In genomic region chr1:89871768-89872473, GRCh38 we compare ENCODE assay signal across 22 cellular contexts. TPM values are rescaled to one million over a fixed set of nuclear protein-coding genes. Genes with fewer than 3 reads are reported as not detected.
DNase-seq lines count a peak whose midpoint lies in the region; ATAC-seq and TF ChIP-seq lines count a peak whose summit lies in the region.
"Had no signal": no experiment of that assay in that cellular context is flagged by ENCODE, and none has a peak within 500 bp of the region (broad histone marks: within the 10 kb centered on the region; RNA-seq: fewer than 3 reads in every experiment).

No MANE protein-coding gene starts in this region.

- DNase-seq in Right ventricle myocardium inferior (ENCODE audit: missing footprints) = no peak
- DNase-seq in right atrium auricular region (ENCODE audit: low spot score) = no peak
- DNase-seq in right cardiac atrium = no peak
- DNase-seq in NCI-H1694 (lab: John Stamatoyannopoulos, UW) = no peak
- DNase-seq in ACHN = no peak
- no peak for DNase-seq in COR-L47 (lab: John Stamatoyannopoulos, UW)
- DNase-seq: activated CD4-positive, alpha-beta T cell treated with anti-CD3 and anti-CD28 coated beads, Interleukin-2, amount 10 ng/mL, durations not matched to agents 24 days and 14 days; activated naive CD4-positive, alpha-beta T cell treated with anti-CD3 and anti-CD28 coated beads, Interleukin-2, amount 10 ng/mL, durations not matched to agents 7 days and 5 days; activated T-cell treated with anti-CD3 and anti-CD28 coated beads, Interleukin-2, amount 50 U/mL, for 72 hours; amniotic stem cell; cortex of kidney; glutamatergic neuron; naive B cell; NCI-H1105; NCI-H2107; NCI-H510A; occipital lobe; uterus had no signal

- H3K4me1 ChIP-seq in right atrium auricular region = peaks cover 0 to 33% of the 10 kb centered on the region in 2 donors
- H3K4me1 ChIP-seq in right cardiac atrium (ENCODE audit: control insufficient read depth, insufficient read depth, low read length) = peaks cover 1% of the 10 kb centered on the region
- H3K4me1 ChIP-seq: breast epithelium, uterus had no signal

- WGBS in right cardiac atrium = 67% methylated on average over 9 of the region's 9 CpGs

- intact Hi-C loops in Right ventricle myocardium inferior (cut with DNase I) (loop anchor here (5.0 kb wide), 1 partner anchor 40 kb away; no protein-coding TSS in a partner anchor), right cardiac atrium (cut with DNase I) (no loop called here)

- no peaks in the 10 kb centered on the region for H3K9me3 ChIP-seq in right atrium auricular region
- H3K9me3 ChIP-seq in right cardiac atrium (ENCODE audit: control insufficient read depth, low read length) = no peaks in the 10 kb centered on the region
- H3K9me3 ChIP-seq: breast epithelium, uterus had no signal

- no peak for TF ChIP-seq CTCF in right atrium auricular region (IDR thresholded peaks at IDR 0.05)

- peak overlapping the region in 1 of 2 donors; percentile 75 for H3K27ac ChIP-seq in right atrium auricular region
- H3K27ac ChIP-seq in cingulate gyrus (ENCODE audit: low read depth, low read length) = peak overlapping the region; percentile 78
- H3K27ac ChIP-seq in right cardiac atrium (ENCODE audit: low read length) = peak overlapping the region; percentile 59
- H3K27ac ChIP-seq in temporal lobe (ENCODE audit: low read depth, low read length) = peak overlapping the region; percentile 28
- H3K27ac ChIP-seq: BLaER1 treated with 17β-estradiol and CSF1 and Interleukin-3, amounts not matched to agents 10 nM and 100 nM; breast epithelium; uterus had no signal

- in situ Hi-C loops in ACHN (cut with HindIII; ENCODE audit: low pct_ligation_motif_present, low pct_unique_long_range_greater_than_20kb, low sequenced_read_pairs) = no loop called here

- H3K4me3 ChIP-seq in right atrium auricular region (no peak overlapping the region), right cardiac atrium (ENCODE audit: low read length) (no peak overlapping the region)
- H3K4me3 ChIP-seq: BLaER1 treated with 17β-estradiol and CSF1 and Interleukin-3, amounts not matched to agents 10 nM and 100 nM; breast epithelium; uterus had no signal

- H3K36me3 ChIP-seq in right atrium auricular region = peaks cover 10% of the 10 kb centered on the region
- H3K36me3 ChIP-seq: breast epithelium, uterus had no signal

- H3K27me3 ChIP-seq in right atrium auricular region (no peaks in the 10 kb centered on the region), right cardiac atrium (ENCODE audit: control insufficient read depth, insufficient read depth) (no peaks in the 10 kb centered on the region)
- H3K27me3 ChIP-seq: BLaER1 treated with 17β-estradiol and CSF1 and Interleukin-3, amounts not matched to agents 10 nM and 100 nM; breast epithelium; uterus had no signal

- ATAC-seq in Right ventricle myocardium inferior = peak; percentile 76
- peak; percentile 79 to 88 for ATAC-seq in right cardiac atrium
- ATAC-seq: activated T-cell treated with anti-CD3 and anti-CD28 coated beads, Interleukin-2, amount 50 U/mL, for 72 hours had no signal

RNA-seq across cellular contexts. Expression of gene LRRC8D, which starts 51.1 kb away (rescaled TPM):
- total RNA-seq in Right ventricle myocardium inferior (6.2 TPM), right atrium auricular region (10 to 100 TPM in 1 of 2 donors, 1 to 10 TPM in 1; 9.0 to 10.9 TPM), right cardiac atrium (1 to 10 TPM; 5.0 to 8.2 (median 7.2) TPM), temporal lobe (23.8 TPM)
- polyA plus RNA-seq in right cardiac atrium = 3.6 TPM
